ENCODE assay signal across 8 cellular contexts in the genomic region with DNA sequence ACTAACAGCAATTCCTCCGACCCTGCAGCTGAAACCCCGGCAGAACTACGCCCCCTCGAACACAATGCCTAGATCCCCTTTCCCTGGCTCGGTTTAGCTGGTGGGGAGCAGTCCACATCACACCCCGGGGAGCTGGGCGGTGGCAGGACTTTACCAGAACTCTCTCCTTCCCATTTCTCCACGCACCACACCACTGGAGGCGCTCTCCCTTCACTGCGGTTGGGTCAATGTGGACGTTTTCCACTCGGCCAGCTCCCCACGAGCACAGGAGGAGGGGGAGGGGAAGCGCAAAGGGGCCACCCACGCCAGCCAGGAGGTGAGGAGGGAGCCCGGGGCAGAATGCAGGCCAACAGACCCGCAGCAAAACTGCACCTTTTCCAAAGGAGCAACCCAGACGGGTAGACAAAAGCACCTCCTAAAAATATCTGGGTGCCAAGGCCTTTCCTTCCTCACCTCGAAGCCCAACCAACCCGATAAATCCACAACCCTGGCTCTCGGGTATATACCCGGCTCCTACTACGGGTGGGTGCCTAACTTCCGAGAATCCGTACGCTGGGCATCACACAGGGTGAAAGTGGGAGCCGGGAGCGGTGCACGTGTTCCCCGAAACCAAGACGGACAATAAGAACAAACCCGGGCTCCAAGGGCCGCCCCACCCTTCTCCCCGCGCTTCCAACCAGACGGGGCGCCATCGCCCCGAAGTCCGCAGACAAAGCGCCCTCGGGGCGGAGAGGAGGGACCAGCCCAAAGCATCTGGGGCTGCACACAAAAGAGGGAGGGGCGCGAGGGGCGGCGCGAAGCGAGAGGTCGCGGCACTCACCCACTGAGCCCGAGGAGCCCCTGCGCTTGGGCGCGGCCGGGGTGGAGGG. TPM values are rescaled to one million over a fixed set of nuclear protein-coding genes. Genes with fewer than 3 reads are reported as not detected.
DNase-seq lines count a peak whose midpoint lies in the region; ATAC-seq, FAIRE-seq and TF ChIP-seq lines count a peak whose summit lies in the region.

No MANE protein-coding gene starts in this region.

- CTCF ChIA-PET in activated CD8-positive, alpha-beta memory T cell treated with anti-CD3 and anti-CD28 coated beads, Interleukin-2, amount 10 ng/mL, durations not matched to agents 7 days and 5 days (lab: Charles Lee), result interaction anchor here (0.9 to 3.4 kb wide), 11 partner anchors 9 to 475 kb away, joined by 3 to 11 read pairs (median 5); no protein-coding TSS in a partner anchor
- CTCF ChIA-PET in H1 (lab: Charles Lee; ENCODE audit: partially characterized antibody), result interaction anchor here (0.8 to 2.4 kb wide), 27 partner anchors 12 to 176 kb away, joined by 3 to 12 read pairs (median 4); no protein-coding TSS in a partner anchor

- H3K9me3 Mint-ChIP-seq in activated CD8-positive, alpha-beta memory T cell treated with anti-CD3 and anti-CD28 coated beads, Interleukin-2, amount 10 ng/mL, durations not matched to agents 7 days and 5 days (ENCODE audit: low read depth), result no peaks in the 10 kb centered on the region
- H3K9me3 Mint-ChIP-seq in memory B cell, result no peaks in the 10 kb centered on the region

- WGBS in H1 (ENCODE audit: extremely low coverage in 1 of 2, insufficient coverage in 1 of 2, insufficient read length in 1 of 2, insufficient replicate concordance in 2 of 2, low coverage in 1 of 2, low lambda C conversion rate in 2 of 2, missing lambda C conversion rate in 1 of 2), 2 experiments, result 1% methylated on average over 41 of the region's 56 CpGs; no CpG with 5 or more reads in 1 of the 2 experiments

- H3K27me3 Mint-ChIP-seq in activated CD8-positive, alpha-beta memory T cell treated with anti-CD3 and anti-CD28 coated beads, Interleukin-2, amount 10 ng/mL, durations not matched to agents 7 days and 5 days, result no peaks in the 10 kb centered on the region
- no peaks in the 10 kb centered on the region for H3K27me3 Mint-ChIP-seq in memory B cell

- peaks cover 0 to 10% (median 5%) of the 10 kb centered on the region in 4 experiments; a peak in 3 of 7 replicates for H3K4me1 ChIP-seq in H1 (replicated peaks in 1 of 4; ENCODE audit: control insufficient read depth in 3 of 4, insufficient read depth in 4 of 4, low read length in 3 of 4)

- H3K27me3 ChIP-seq in H1 (replicated peaks in 1 of 4; ENCODE audit: control insufficient read depth in 3 of 4, extremely low read depth in 1 of 4, insufficient read depth in 3 of 4, low read length in 3 of 4), result no peaks in the 10 kb centered on the region

- H4K5ac ChIP-seq in H1 (ENCODE audit: insufficient read length, low read depth, low read length), result peak overlapping the region; percentile 85

- peak overlapping the region; percentile 82 to 100 (median 94) for H3K4me3 ChIP-seq in H1 (ENCODE audit: extremely low read depth in 1 of 4, insufficient read depth in 2 of 4, low read depth in 3 of 4, low read length in 4 of 4)

- peak overlapping the region; percentile 92 for H3K56ac ChIP-seq in H1 (replicated peaks; ENCODE audit: insufficient read length, low read depth, low read length)

- H3K9me3 ChIP-seq in H1 (ENCODE audit: insufficient read depth in 2 of 2, low read depth in 1 of 2, low read length in 1 of 2), result no peaks in the 10 kb centered on the region

- H3K4ac ChIP-seq in H1 (replicated peaks; ENCODE audit: insufficient read length, low read depth, low read length), result peak overlapping the region; percentile 93

- H3K14ac ChIP-seq in H1 (ENCODE audit: insufficient read length), result peak overlapping the region; percentile 16

- no peaks in the 10 kb centered on the region for H3K79me1 ChIP-seq in H1 (ENCODE audit: low read depth, low read length)

- H3K18ac ChIP-seq in H1 (ENCODE audit: extremely low read depth, low read length), result peak overlapping the region; percentile 95

- peaks cover 4% of the 10 kb centered on the region for H3K23me2 ChIP-seq in H1 (ENCODE audit: low read depth, low read length)

- peak overlapping the region; percentile 43; the same call in 1 of the 2 replicates for H2BK12ac ChIP-seq in H1 (ENCODE audit: low read depth, low read length)

- H4K20me1 ChIP-seq in H1 (replicated peaks in 1 of 2; ENCODE audit: control insufficient read depth in 1 of 2, insufficient read depth in 2 of 2, low read length in 2 of 2), result peaks cover 18 to 21% of the 10 kb centered on the region in 2 experiments

- POLR2A ChIA-PET in H1 (lab: Charles Lee; ENCODE audit: partially characterized antibody), result interaction anchor here (0.6 to 3.3 kb wide), 33 partner anchors 8 to 1078 kb away, joined by 3 to 21 read pairs (median 4); a partner anchor contains a TSS

- TF ChIP-seq CTCF in GM12874 (IDR thresholded peaks at IDR 0.05; ENCODE audit: insufficient read depth, low read depth, low read length) (peak; percentile 66), H1 (IDR thresholded peaks at IDR 0.05; ENCODE audit: control extremely low read depth in 1 of 3, insufficient read depth in 1 of 3, low read depth in 1 of 3, low read length in 3 of 3) (peak; percentile 38 to 61 (median 56))

- peak overlapping the region; percentile 93 for H3K4me3 Mint-ChIP-seq in activated CD8-positive, alpha-beta memory T cell treated with anti-CD3 and anti-CD28 coated beads, Interleukin-2, amount 10 ng/mL, durations not matched to agents 7 days and 5 days
- peak overlapping the region; percentile 100 for H3K4me3 Mint-ChIP-seq in memory B cell

- peak overlapping the region; percentile 98 for H4K8ac ChIP-seq in H1 (ENCODE audit: extremely low read depth, insufficient read depth, low read length)

- FAIRE-seq in H1 (lab: Jason Lieb, UNC), result no peak

- H2BK5ac ChIP-seq in H1 (ENCODE audit: low read depth, low read length), result peak overlapping the region; percentile 97

- peaks cover 38 to 53% of the 10 kb centered on the region in 2 experiments for H3K79me2 ChIP-seq in H1 (ENCODE audit: control insufficient read depth in 1 of 2, insufficient read depth in 2 of 2, low read length in 2 of 2)

- DNase-seq in HS-5 (ENCODE audit: low read depth) (peak; percentile 46), NOMO-1 (lab: John Stamatoyannopoulos, UW; ENCODE audit: unreplicated experiment in 2 of 2) (peak; percentile 79 to 84), H1 (ENCODE audit: low read depth in 1 of 2, low spot score in 2 of 2) (peak; percentile 36 to 82), memory B cell (ENCODE audit: low spot score in 2 of 2) (peak; percentile 52 to 62)
- peak; percentile 75 for DNase-seq in activated CD8-positive, alpha-beta memory T cell treated with anti-CD3 and anti-CD28 coated beads, Interleukin-2, amount 10 ng/mL, durations not matched to agents 7 days and 5 days
- peak; percentile 39 for DNase-seq in stimulated activated CD8-positive, alpha-beta memory T cell treated with anti-CD3 and anti-CD28 coated beads, Interleukin-12 subunit alpha, Interleukin-12 subunit beta, amount 100 ng/mL, for 4 hours (ENCODE audit: low read depth)

- H4K91ac ChIP-seq in H1 (replicated peaks; ENCODE audit: insufficient read length, low read length), result peak overlapping the region; percentile 83

- peak overlapping the region; percentile 98 for H3K27ac ChIP-seq in H1 (ENCODE audit: low read depth, low read length)

- peaks cover 9% of the 10 kb centered on the region for H3K36me3 Mint-ChIP-seq in activated CD8-positive, alpha-beta memory T cell treated with anti-CD3 and anti-CD28 coated beads, Interleukin-2, amount 10 ng/mL, durations not matched to agents 7 days and 5 days
- peaks cover 1% of the 10 kb centered on the region for H3K36me3 Mint-ChIP-seq in memory B cell

- ATAC-seq in activated CD8-positive, alpha-beta memory T cell treated with anti-CD3 and anti-CD28 coated beads, Interleukin-2, amount 10 ng/mL, durations not matched to agents 7 days and 5 days, result peak; percentile 14
- peak; percentile 23 for ATAC-seq in memory B cell (ENCODE audit: low read depth)
- ATAC-seq in HG03196 (IDR thresholded peaks at IDR 0.05; ENCODE audit: unreplicated experiment), result no peak

- no peak overlapping the region for H2AFZ ChIP-seq in H1 (ENCODE audit: low read length)

- TF ChIP-seq RAD21 in H1 (IDR thresholded peaks at IDR 0.05 in 1 of 2, conservative IDR thresholded peaks at IDR 0.05 in 1 of 2; ENCODE audit: low read depth in 2 of 2, low read length in 2 of 2), result peak; percentile 43 to 49

- peak overlapping the region; percentile 89 for H3K27ac Mint-ChIP-seq in activated CD8-positive, alpha-beta memory T cell treated with anti-CD3 and anti-CD28 coated beads, Interleukin-2, amount 10 ng/mL, durations not matched to agents 7 days and 5 days
- peak overlapping the region; percentile 97 for H3K27ac Mint-ChIP-seq in memory B cell

- H2BK15ac ChIP-seq in H1 (ENCODE audit: low read length), result 0 out of 2 replicates have a peak overlapping the region, but pooled peaks have one; percentile 32

- H2AK5ac ChIP-seq in H1 (ENCODE audit: low read depth, low read length), result peak overlapping the region; percentile 1; the same call in 1 of the 2 replicates

- 0 out of 2 replicates have a peak overlapping the region, but pooled peaks have one; percentile 21 for H2BK20ac ChIP-seq in H1 (ENCODE audit: low read length)

- H2BK120ac ChIP-seq in H1 (replicated peaks; ENCODE audit: low read depth, low read length), result peak overlapping the region; percentile 87

- peaks cover 51% of the 10 kb centered on the region for H3K4me1 Mint-ChIP-seq in activated CD8-positive, alpha-beta memory T cell treated with anti-CD3 and anti-CD28 coated beads, Interleukin-2, amount 10 ng/mL, durations not matched to agents 7 days and 5 days
- peaks cover 38% of the 10 kb centered on the region for H3K4me1 Mint-ChIP-seq in memory B cell

- TF ChIP-seq POLR2A in H1 (IDR thresholded peaks at IDR 0.05; ENCODE audit: control extremely low read depth in 1 of 2, low read depth in 2 of 2, low read length in 2 of 2), result peak; percentile 14 to 66; a peak in 2 of 3 replicates

- H3K9ac ChIP-seq in H1 (replicated peaks in 1 of 4; ENCODE audit: extremely low read depth in 1 of 4, low read depth in 3 of 4, low read length in 3 of 4), result peak overlapping the region; percentile 93 to 97 (median 96)

- no peaks in the 10 kb centered on the region; a peak in 1 of 8 replicates for H3K36me3 ChIP-seq in H1 (ENCODE audit: control insufficient read depth in 2 of 4, insufficient read depth in 4 of 4, low read length in 3 of 4)

- H3K4me2 ChIP-seq in H1 (ENCODE audit: insufficient read depth in 1 of 2, low read depth in 2 of 2, low read length in 2 of 2), result peak overlapping the region; percentile 89 to 93

- TF ChIP-seq EP300 in H1 (IDR thresholded peaks at IDR 0.05; ENCODE audit: borderline replicate concordance in 1 of 2, low read depth in 2 of 2, low read length in 2 of 2), result no peak

- no peak overlapping the region for H3K23ac ChIP-seq in H1 (ENCODE audit: insufficient read length)

RNA-seq across cellular contexts. Expression of a gene that starts 1.1 kb away (rescaled TPM):
- total RNA-seq in activated CD8-positive, alpha-beta memory T cell treated with anti-CD3 and anti-CD28 coated beads, Interleukin-2, amount 10 ng/mL, durations not matched to agents 7 days and 5 days, result 10 to 100 TPM; 71.6 to 88.0 TPM
- 240 and 242 TPM in 2 replicates for total RNA-seq in H1 (2021; fragmentation: NEBNext Ultra II Directional; extraction: Animal tissue kit (Norgen Biotek cat#: 25700))
- polyA plus RNA-seq in H1 (2011; rRNA removed), result 113 and 179 TPM in 2 replicates
- 181 TPM for polyA plus RNA-seq in H1 (2011; cell fraction: cytosol; rRNA removed)
- polyA plus RNA-seq in H1 (2011; cell fraction: nucleus; rRNA removed), result 68.6 TPM
- polyA plus RNA-seq in H1 (2012, experiment 1 of 2), result 159 to 285 TPM (median 199 TPM) in 4 replicates
- polyA plus RNA-seq in H1 (2012, experiment 2 of 2), result 93.2 TPM
- polyA plus RNA-seq in H1 (2013, experiment 1 of 2), result 447 TPM
- 509 TPM for polyA plus RNA-seq in H1 (2013, experiment 2 of 2)
- 157 and 171 TPM in 2 replicates for polyA minus RNA-seq in H1 (2011; rRNA and poly(A)+ RNA removed)
- polyA minus RNA-seq in H1 (2011; cell fraction: cytosol; rRNA and poly(A)+ RNA removed), result 108 TPM
- 128 TPM for polyA minus RNA-seq in H1 (2011; cell fraction: nucleus; rRNA and poly(A)+ RNA removed)
